Comparison of ENCODE assay signal across 1 cellular context in genomic region chr4:73205482-73205881, GRCh38.
TF ChIP-seq lines count a peak whose summit lies in the region.

No MANE protein-coding gene starts in this region.

TF ChIP-seq in WTC11, 78 proteins besides CTCF, POLR2A, EP300 and RAD21 (continued from another document):
- TF ChIP-seq STAT6 (CRISPR knock-in tag; conservative IDR thresholded peaks at IDR 0.05; ENCODE audit: low read depth) = no peak
- TF ChIP-seq SMAD4 (CRISPR knock-in tag; IDR thresholded peaks at IDR 0.05) = no peak
- no peak for TF ChIP-seq ARID4B (CRISPR knock-in tag; IDR thresholded peaks at IDR 0.05; ENCODE audit: borderline replicate concordance)
- no peak for TF ChIP-seq HMGA2 (CRISPR knock-in tag; IDR thresholded peaks at IDR 0.05)
- no peak for TF ChIP-seq JUN (CRISPR knock-in tag; IDR thresholded peaks at IDR 0.05)
- TF ChIP-seq ZBTB43 (CRISPR knock-in tag; IDR thresholded peaks at IDR 0.05) = no peak
- TF ChIP-seq ATF3 (CRISPR knock-in tag; conservative IDR thresholded peaks at IDR 0.05) = no peak
- no peak for TF ChIP-seq ATF2 (CRISPR knock-in tag; IDR thresholded peaks at IDR 0.05; ENCODE audit: borderline replicate concordance, low read depth)
- TF ChIP-seq HMGXB4 (CRISPR knock-in tag; IDR thresholded peaks at IDR 0.05) = no peak
- no peak for TF ChIP-seq NR3C1 (CRISPR knock-in tag; conservative IDR thresholded peaks at IDR 0.05; ENCODE audit: low read depth)
- TF ChIP-seq RELA (CRISPR knock-in tag; IDR thresholded peaks at IDR 0.05; ENCODE audit: borderline replicate concordance) = no peak
- TF ChIP-seq FOXP4 (CRISPR knock-in tag; IDR thresholded peaks at IDR 0.05) = no peak
- TF ChIP-seq SOX15 (CRISPR knock-in tag; IDR thresholded peaks at IDR 0.05) = no peak
- no peak for TF ChIP-seq ESRRA (CRISPR knock-in tag; IDR thresholded peaks at IDR 0.05; ENCODE audit: borderline replicate concordance)
- TF ChIP-seq CREB1 (CRISPR knock-in tag; IDR thresholded peaks at IDR 0.05) = no peak
